ENCODE assay signal across 8 cellular contexts in genomic region chr17:82238562-82239201, GRCh38. TPM values are rescaled to one million over a fixed set of nuclear protein-coding genes. Genes with fewer than 3 reads are reported as not detected.
DNase-seq lines count a peak whose midpoint lies in the region; ATAC-seq, FAIRE-seq and TF ChIP-seq lines count a peak whose summit lies in the region.

No MANE protein-coding gene starts in this region.

- H3K9me3 ChIP-seq in CD8-positive, alpha-beta memory T cell (ENCODE audit: low read length) = no peaks in the 10 kb centered on the region
- H3K9me3 ChIP-seq in tibial artery = no peaks in the 10 kb centered on the region

- no peaks in the 10 kb centered on the region for H3K27me3 ChIP-seq in CD8-positive, alpha-beta memory T cell (ENCODE audit: insufficient read depth, low read length, poor library complexity, severe bottlenecking)
- H3K27me3 ChIP-seq in tibial artery = no peaks in the 10 kb centered on the region

- CTCF ChIA-PET in CD8-positive, alpha-beta memory T cell (lab: Charles Lee) = interaction anchor here (1.2 to 4.9 kb wide), 6 partner anchors 9 to 208 kb away, joined by 3 to 71 read pairs (median 6); partner anchors contain the start of gene CD7
- CTCF ChIA-PET in activated CD8-positive, alpha-beta memory T cell treated with anti-CD3 and anti-CD28 coated beads, Interleukin-2, amount 10 ng/mL, durations not matched to agents 7 days and 5 days (lab: Charles Lee) = interaction anchor here (0.9 to 5.3 kb wide), 10 partner anchors 9 to 94 kb away, joined by 3 to 48 read pairs (median 4); partner anchors contain the start of genes CD7 and SLC16A3

- TF ChIP-seq CTCF in NB4 (IDR thresholded peaks at IDR 0.05; ENCODE audit: low read depth, low read length) = no peak
- no peak for TF ChIP-seq CTCF in nephron progenitor cell (IDR thresholded peaks at IDR 0.05)
- TF ChIP-seq CTCF in tibial artery (IDR thresholded peaks at IDR 0.05) = no peak

- peaks cover 0 to 35% (median 0%) of the 10 kb centered on the region in 3 donors for H3K36me3 Mint-ChIP-seq in CD8-positive, alpha-beta memory T cell
- peaks cover 17% of the 10 kb centered on the region for H3K36me3 Mint-ChIP-seq in activated CD8-positive, alpha-beta memory T cell treated with anti-CD3 and anti-CD28 coated beads, Interleukin-2, amount 10 ng/mL, durations not matched to agents 7 days and 5 days
- H3K36me3 Mint-ChIP-seq in nephron progenitor cell (ENCODE audit: low read depth) = peaks cover 16% of the 10 kb centered on the region

- peaks cover 10% of the 10 kb centered on the region for H3K36me3 ChIP-seq in CD8-positive, alpha-beta memory T cell (ENCODE audit: insufficient read depth, low read length)
- peaks cover 3 to 26% (median 9%) of the 10 kb centered on the region in 3 donors for H3K36me3 ChIP-seq in tibial artery

- H3K9me3 Mint-ChIP-seq in CD8-positive, alpha-beta memory T cell = peaks cover 0 to 2% (median 0%) of the 10 kb centered on the region in 5 donors
- H3K9me3 Mint-ChIP-seq in activated CD8-positive, alpha-beta memory T cell treated with anti-CD3 and anti-CD28 coated beads, Interleukin-2, amount 10 ng/mL, durations not matched to agents 7 days and 5 days (ENCODE audit: low read depth) = no peaks in the 10 kb centered on the region
- H3K9me3 Mint-ChIP-seq in nephron progenitor cell = no peaks in the 10 kb centered on the region

- H3K27ac Mint-ChIP-seq in CD8-positive, alpha-beta memory T cell = peak overlapping the region; percentile 59 to 93 (median 88)
- peak overlapping the region; percentile 79 for H3K27ac Mint-ChIP-seq in activated CD8-positive, alpha-beta memory T cell treated with anti-CD3 and anti-CD28 coated beads, Interleukin-2, amount 10 ng/mL, durations not matched to agents 7 days and 5 days
- peak overlapping the region; percentile 95 for H3K27ac Mint-ChIP-seq in nephron progenitor cell

- peak; percentile 58 to 78 (median 67) for DNase-seq in CD8-positive, alpha-beta memory T cell
- DNase-seq in NB4 (ENCODE audit: low read depth) (peak; percentile 95), nephron progenitor cell (no peak), tibial artery (peak; percentile 81 to 93)
- peak; percentile 88 for DNase-seq in activated CD8-positive, alpha-beta memory T cell treated with anti-CD3 and anti-CD28 coated beads, Interleukin-2, amount 10 ng/mL, durations not matched to agents 7 days and 5 days

- peak overlapping the region; percentile 59 for H3K27ac ChIP-seq in CD8-positive, alpha-beta memory T cell (ENCODE audit: low read depth, low read length)
- H3K27ac ChIP-seq in tibial artery = peak overlapping the region; percentile 84 to 89

- TF ChIP-seq POLR2A in NB4 (IDR thresholded peaks at IDR 0.05; ENCODE audit: extremely low read depth, insufficient read length) = no peak

- H3K27me3 Mint-ChIP-seq in CD8-positive, alpha-beta memory T cell = no peaks in the 10 kb centered on the region
- H3K27me3 Mint-ChIP-seq in activated CD8-positive, alpha-beta memory T cell treated with anti-CD3 and anti-CD28 coated beads, Interleukin-2, amount 10 ng/mL, durations not matched to agents 7 days and 5 days = no peaks in the 10 kb centered on the region
- no peaks in the 10 kb centered on the region for H3K27me3 Mint-ChIP-seq in nephron progenitor cell (ENCODE audit: low read depth, poor library complexity)

- peaks cover 43% of the 10 kb centered on the region for H3K4me1 ChIP-seq in CD8-positive, alpha-beta memory T cell (ENCODE audit: insufficient read depth, low read length)
- H3K4me1 ChIP-seq in tibial artery = peaks cover 20 to 81% (median 78%) of the 10 kb centered on the region in 4 donors

- intact Hi-C loops in tibial artery (cut with DNase I; ENCODE audit: low total_unique reads) = no loop called here

- POLR2A ChIA-PET in CD8-positive, alpha-beta memory T cell (lab: Charles Lee) = interaction anchor here (1.0 kb wide), 2 partner anchors 10 to 26 kb away, joined by 3 to 5 read pairs; partner anchors contain the start of genes CCDC57 and SLC16A3

- peak; percentile 73 for ATAC-seq in activated CD8-positive, alpha-beta memory T cell treated with anti-CD3 and anti-CD28 coated beads, Interleukin-2, amount 10 ng/mL, durations not matched to agents 7 days and 5 days
- ATAC-seq in HG03280 (IDR thresholded peaks at IDR 0.05; ENCODE audit: unreplicated experiment) (no peak), HG03175 (IDR thresholded peaks at IDR 0.05; ENCODE audit: unreplicated experiment) (no peak)

- H3K4me3 ChIP-seq in CD8-positive, alpha-beta memory T cell (ENCODE audit: low read length) = peak overlapping the region; percentile 58
- H3K4me3 ChIP-seq in NB4 (ENCODE audit: low read depth, low read length) = peak overlapping the region; percentile 32
- H3K4me3 ChIP-seq in tibial artery = peak overlapping the region; percentile 16 to 33

- peak; percentile 96 for FAIRE-seq in endometrium (lab: Jason Lieb, UNC)

- peaks cover 22 to 67% (median 24%) of the 10 kb centered on the region in 3 donors for H3K4me1 Mint-ChIP-seq in CD8-positive, alpha-beta memory T cell
- H3K4me1 Mint-ChIP-seq in activated CD8-positive, alpha-beta memory T cell treated with anti-CD3 and anti-CD28 coated beads, Interleukin-2, amount 10 ng/mL, durations not matched to agents 7 days and 5 days = peaks cover 61% of the 10 kb centered on the region
- peaks cover 71% of the 10 kb centered on the region for H3K4me1 Mint-ChIP-seq in nephron progenitor cell

- peak overlapping the region; percentile 24 to 93 (median 78) for H3K4me3 Mint-ChIP-seq in CD8-positive, alpha-beta memory T cell
- H3K4me3 Mint-ChIP-seq in activated CD8-positive, alpha-beta memory T cell treated with anti-CD3 and anti-CD28 coated beads, Interleukin-2, amount 10 ng/mL, durations not matched to agents 7 days and 5 days = peak overlapping the region; percentile 41
- no peak overlapping the region for H3K4me3 Mint-ChIP-seq in nephron progenitor cell

RNA-seq across cellular contexts. Expression of gene SLC16A3, which starts 9.8 kb away (rescaled TPM):
- 10 to 100 TPM; 27.5 to 31.8 TPM for total RNA-seq in CD8-positive, alpha-beta memory T cell
- polyA plus RNA-seq in CD8-positive, alpha-beta memory T cell = 3.3 TPM
- 100 to 1,000 TPM; 119 to 148 TPM for total RNA-seq in activated CD8-positive, alpha-beta memory T cell treated with anti-CD3 and anti-CD28 coated beads, Interleukin-2, amount 10 ng/mL, durations not matched to agents 7 days and 5 days

RNA-seq across cellular contexts. Expression of gene CCDC57, which starts 26.0 kb away (rescaled TPM):
- 10 to 100 TPM; 69.8 to 77.6 TPM for total RNA-seq in CD8-positive, alpha-beta memory T cell
- 39.2 TPM for polyA plus RNA-seq in CD8-positive, alpha-beta memory T cell
- 10 to 100 TPM; 70.2 to 73.9 TPM for total RNA-seq in activated CD8-positive, alpha-beta memory T cell treated with anti-CD3 and anti-CD28 coated beads, Interleukin-2, amount 10 ng/mL, durations not matched to agents 7 days and 5 days

RNA-seq across cellular contexts. Expression of gene CSNK1D, which starts 34.8 kb away (rescaled TPM):
- 100 to 1,000 TPM; 129 to 141 TPM for total RNA-seq in CD8-positive, alpha-beta memory T cell
- 74.6 TPM for polyA plus RNA-seq in CD8-positive, alpha-beta memory T cell
- total RNA-seq in activated CD8-positive, alpha-beta memory T cell treated with anti-CD3 and anti-CD28 coated beads, Interleukin-2, amount 10 ng/mL, durations not matched to agents 7 days and 5 days = 100 to 1,000 TPM; 120 to 139 TPM
